ENCODE assay signal across 16 cellular contexts in genomic region chr10:49550563-49550962, GRCh38. TPM values are rescaled to one million over a fixed set of nuclear protein-coding genes. Genes with fewer than 3 reads are reported as not detected.
DNase-seq lines count a peak whose midpoint lies in the region; ATAC-seq and TF ChIP-seq lines count a peak whose summit lies in the region.
"Had no signal": no experiment of that assay in that cellular context is flagged by ENCODE, and none has a peak within 500 bp of the region (broad histone marks: within the 10 kb centered on the region; RNA-seq: fewer than 3 reads in every experiment).

No MANE protein-coding gene starts in this region.

- intact Hi-C loops in activated naive CD4-positive, alpha-beta T cell treated with anti-CD3 and anti-CD28 coated beads for 36 hours (cut with micrococcal nuclease) = no loop called here

- TF ChIP-seq CTCF in GM06990 (IDR thresholded peaks at IDR 0.05; ENCODE audit: insufficient read depth, low read length, poor library complexity, severe bottlenecking) = no peak
- TF ChIP-seq CTCF in endodermal cell (conservative IDR thresholded peaks at IDR 0.05) = no peak
- no peak for TF ChIP-seq CTCF in osteocyte (IDR thresholded peaks at IDR 0.05)

- peaks cover 12% of the 10 kb centered on the region for H3K9me3 ChIP-seq in endodermal cell (ENCODE audit: control insufficient read depth, low read length)
- H3K9me3 ChIP-seq: neutrophil had no signal

- 73% methylated on average over 2 of the region's 4 CpGs; no CpG with 5 or more reads in 1 of the 2 experiments for WGBS in endodermal cell (ENCODE audit: insufficient coverage in 1 of 2, insufficient read length in 1 of 2), 2 experiments

- H3K27ac ChIP-seq in endodermal cell (ENCODE audit: low read depth, low read length) = no peak overlapping the region
- H3K27ac ChIP-seq: neutrophil had no signal

- CTCF ChIA-PET in activated naive CD4-positive, alpha-beta T cell treated with anti-CD3 and anti-CD28 coated beads for 36 hours (lab: Charles Lee) = no interaction called here

- no peaks in the 10 kb centered on the region for H3K4me1 Mint-ChIP-seq in endodermal cell
- H3K4me1 Mint-ChIP-seq in osteocyte (ENCODE audit: unreplicated experiment) = peaks cover 60% of the 10 kb centered on the region
- no peaks in the 10 kb centered on the region for H3K4me1 Mint-ChIP-seq in activated naive CD4-positive, alpha-beta T cell treated with anti-CD3 and anti-CD28 coated beads for 36 hours (ENCODE audit: low read depth)
- H3K4me1 Mint-ChIP-seq: activated naive CD8-positive, alpha-beta T cell treated with anti-CD3 and anti-CD28 coated beads, Interleukin-2, amount 10 ng/mL, durations not matched to agents 7 days and 5 days; CD14-positive monocyte had no signal

- no peak overlapping the region for H3K27ac Mint-ChIP-seq in endodermal cell
- H3K27ac Mint-ChIP-seq in osteocyte (ENCODE audit: unreplicated experiment) = peak overlapping the region; percentile 86
- no peak overlapping the region for H3K27ac Mint-ChIP-seq in activated naive CD4-positive, alpha-beta T cell treated with anti-CD3 and anti-CD28 coated beads for 36 hours
- H3K27ac Mint-ChIP-seq: activated naive CD8-positive, alpha-beta T cell treated with anti-CD3 and anti-CD28 coated beads, Interleukin-2, amount 10 ng/mL, durations not matched to agents 7 days and 5 days; CD14-positive monocyte; T-helper 1 cell treated with Interleukin-12 subunit alpha and Interleukin-12 subunit beta and Interleukin-4 antibody, amounts not matched to agents 30 μg/mL and 1 μg/mL, for 36 hours had no signal

- H3K4me1 ChIP-seq in endodermal cell (ENCODE audit: control insufficient read depth, insufficient read depth, low read length) = no peaks in the 10 kb centered on the region

- no peak overlapping the region for H3K4me3 ChIP-seq in GM06990 (replicated peaks; ENCODE audit: low read depth, low read length)
- H3K4me3 ChIP-seq in endodermal cell (ENCODE audit: low read length) = no peak overlapping the region

- peaks cover 14% of the 10 kb centered on the region for H3K9me3 Mint-ChIP-seq in endodermal cell
- peaks cover 14% of the 10 kb centered on the region for H3K9me3 Mint-ChIP-seq in osteocyte (ENCODE audit: unreplicated experiment)
- H3K9me3 Mint-ChIP-seq in activated naive CD4-positive, alpha-beta T cell treated with anti-CD3 and anti-CD28 coated beads for 36 hours = peaks cover 5% of the 10 kb centered on the region

- ATAC-seq in GM19452 (IDR thresholded peaks at IDR 0.05; ENCODE audit: unreplicated experiment) = no peak

- no peak overlapping the region for H3K9ac ChIP-seq in endodermal cell (ENCODE audit: extremely low read depth, low read length, poor library complexity, severe bottlenecking)

- DNase-seq in GM06990 (ENCODE audit: extremely low read depth, insufficient read length) (peak; percentile 31), RPMI7951 (ENCODE audit: low read depth) (peak; percentile 81), endodermal cell (peak; percentile 48), osteocyte (ENCODE audit: extremely low spot score, unreplicated experiment) (no peak), NCI-H446 treated with DMSO at 0.1 percent for 48 hours (lab: John Stamatoyannopoulos, UW) (no peak), COLO829 (ENCODE audit: low spot score) (no peak)
- DNase-seq in activated naive CD4-positive, alpha-beta T cell treated with anti-CD3 and anti-CD28 coated beads for 36 hours = no peak
- DNase-seq: activated naive CD8-positive, alpha-beta T cell treated with anti-CD3 and anti-CD28 coated beads, Interleukin-2, amount 10 ng/mL, durations not matched to agents 7 days and 5 days; head of caudate nucleus; NCI-H1417 treated with DMSO at 0.1 percent for 48 hours had no signal

- H3K27me3 ChIP-seq in GM06990 (replicated peaks; ENCODE audit: control insufficient read depth, insufficient read depth, low read length) = no peaks in the 10 kb centered on the region
- peaks cover 28% of the 10 kb centered on the region for H3K27me3 ChIP-seq in endodermal cell (ENCODE audit: control insufficient read depth, insufficient read depth, low read length, poor library complexity, severe bottlenecking)

- H3K36me3 Mint-ChIP-seq in endodermal cell (ENCODE audit: low read depth) = no peaks in the 10 kb centered on the region
- peaks cover 9% of the 10 kb centered on the region for H3K36me3 Mint-ChIP-seq in osteocyte (ENCODE audit: unreplicated experiment)
- no peaks in the 10 kb centered on the region for H3K36me3 Mint-ChIP-seq in activated naive CD4-positive, alpha-beta T cell treated with anti-CD3 and anti-CD28 coated beads for 36 hours (ENCODE audit: low read depth)
- H3K36me3 Mint-ChIP-seq: CD14-positive monocyte had no signal

- H3K4me3 Mint-ChIP-seq in endodermal cell (no peak overlapping the region), osteocyte (ENCODE audit: unreplicated experiment) (no peak overlapping the region)
- no peak overlapping the region for H3K4me3 Mint-ChIP-seq in activated naive CD4-positive, alpha-beta T cell treated with anti-CD3 and anti-CD28 coated beads for 36 hours
- H3K4me3 Mint-ChIP-seq: activated naive CD8-positive, alpha-beta T cell treated with anti-CD3 and anti-CD28 coated beads, Interleukin-2, amount 10 ng/mL, durations not matched to agents 7 days and 5 days; CD14-positive monocyte; T-helper 1 cell treated with Interleukin-12 subunit alpha and Interleukin-12 subunit beta and Interleukin-4 antibody, amounts not matched to agents 30 μg/mL and 1 μg/mL, for 36 hours had no signal

- H3K36me3 ChIP-seq in GM06990 (ENCODE audit: control insufficient read depth, insufficient read depth, low read length) (no peaks in the 10 kb centered on the region), endodermal cell (ENCODE audit: control insufficient read depth, insufficient read depth, low read length) (no peaks in the 10 kb centered on the region)
- H3K36me3 ChIP-seq: neutrophil had no signal

- H3K27me3 Mint-ChIP-seq in endodermal cell (ENCODE audit: insufficient read depth) = peaks cover 20% of the 10 kb centered on the region
- no peaks in the 10 kb centered on the region for H3K27me3 Mint-ChIP-seq in osteocyte (ENCODE audit: unreplicated experiment)
- H3K27me3 Mint-ChIP-seq in activated naive CD4-positive, alpha-beta T cell treated with anti-CD3 and anti-CD28 coated beads for 36 hours (ENCODE audit: low read depth) = peaks cover 19% of the 10 kb centered on the region

RNA-seq across cellular contexts. Expression of gene ERCC6, which starts 11.6 kb away (rescaled TPM):
- 7.8 and 8.1 TPM in 2 replicates for total RNA-seq in RPMI7951 (2014; rRNA removed; shearing (Covaris generic))
- 10 to 100 TPM; 18.8 to 19.5 TPM for total RNA-seq in endodermal cell
- 8.6 TPM for polyA plus RNA-seq in endodermal cell (2013, experiment 1 of 2)
- polyA plus RNA-seq in endodermal cell (2013, experiment 2 of 2) = 7.0 TPM
- total RNA-seq in osteocyte = 184 and 187 TPM in 2 replicates
- total RNA-seq in activated naive CD4-positive, alpha-beta T cell treated with anti-CD3 and anti-CD28 coated beads for 36 hours = 10 to 100 TPM; 14.2 to 16.2 TPM

RNA-seq across cellular contexts. Expression of gene SLC18A3, which starts 59.5 kb away (rescaled TPM):
- not detected in 2 replicates for total RNA-seq in RPMI7951 (2014; rRNA removed; shearing (Covaris generic))
- total RNA-seq in endodermal cell (not detected), osteocyte (0.32 and 0.34 TPM in 2 replicates)
- 2.6 TPM for polyA plus RNA-seq in endodermal cell (2013, experiment 1 of 2)
- 2.5 TPM for polyA plus RNA-seq in endodermal cell (2013, experiment 2 of 2)
- not detected for total RNA-seq in activated naive CD4-positive, alpha-beta T cell treated with anti-CD3 and anti-CD28 coated beads for 36 hours
- total RNA-seq: activated CD8-positive, alpha-beta memory T cell treated with anti-CD3 and anti-CD28 coated beads for 36 hours; activated naive CD8-positive, alpha-beta T cell treated with anti-CD3 and anti-CD28 coated beads, Interleukin-2, amount 10 ng/mL, durations not matched to agents 7 days and 5 days; lower leg skin had no signal
- polyA plus RNA-seq: CD14-positive monocyte had no signal

Comparison
In these comparisons a context has a peak if more than half of its experiments do, and no peak if none do; other contexts are left out.
1. DNase-seq: peak in GM06990 (single experiment), RPMI7951 (single experiment) and endodermal cell (single experiment); none in osteocyte (single experiment), NCI-H446 treated with DMSO at 0.1 percent for 48 hours (single experiment), COLO829 (single experiment) and activated naive CD4-positive, alpha-beta T cell treated with anti-CD3 and anti-CD28 coated beads for 36 hours (single experiment).